8 cellular contexts compared by ENCODE assay signal in the genomic region with DNA sequence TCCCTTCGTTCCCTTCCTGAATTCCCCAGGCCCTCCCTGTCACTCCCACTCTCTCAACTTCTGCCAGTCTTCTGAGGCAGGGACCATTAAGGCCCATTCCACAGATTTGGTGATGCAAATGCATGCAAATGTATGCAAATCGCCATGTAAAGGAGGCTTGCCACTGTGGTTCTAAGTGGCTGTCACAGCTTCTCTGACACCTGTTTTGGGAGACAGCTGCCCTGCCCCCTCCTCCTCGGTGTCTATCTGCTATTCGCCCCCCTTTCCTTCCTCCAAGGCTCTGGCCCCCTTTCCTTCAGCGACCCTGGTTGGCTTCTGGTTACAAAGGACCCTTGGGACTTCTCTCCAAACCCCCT. TPM values are rescaled to one million over a fixed set of nuclear protein-coding genes. Genes with fewer than 3 reads are reported as not detected.
DNase-seq lines count a peak whose midpoint lies in the region; ATAC-seq and TF ChIP-seq lines count a peak whose summit lies in the region.

No MANE protein-coding gene starts in this region.

- H3K79me2 ChIP-seq in DOHH2 (ENCODE audit: control insufficient read depth, low read length) (no peaks in the 10 kb centered on the region), OCI-LY7 (ENCODE audit: insufficient read depth, low read depth, low read length) (no peaks in the 10 kb centered on the region)

- H3K27ac ChIP-seq in DOHH2 (ENCODE audit: low read depth, low read length) (no peak overlapping the region), OCI-LY7 (ENCODE audit: low read depth, low read length, poor library complexity, severe bottlenecking) (no peak overlapping the region), ectodermal cell (ENCODE audit: insufficient read depth, low read depth, low read length, poor library complexity, severe bottlenecking) (no peak overlapping the region)

- WGBS in ectodermal cell, 2 experiments: 19 to 24% methylated on average over 5 of the region's 5 CpGs

- H3F3A ChIP-seq in DOHH2 (ENCODE audit: control insufficient read depth, insufficient read depth): no peaks in the 10 kb centered on the region

- no peaks in the 10 kb centered on the region for H3K9me2 ChIP-seq in DOHH2 (replicated peaks; ENCODE audit: control insufficient read depth, low read length)
- H3K9me2 ChIP-seq in OCI-LY7 (ENCODE audit: insufficient read depth, low read length): no peaks in the 10 kb centered on the region

- H4K20me1 ChIP-seq in DOHH2 (ENCODE audit: control insufficient read depth, insufficient read depth, low read depth, low read length): no peaks in the 10 kb centered on the region
- no peaks in the 10 kb centered on the region for H4K20me1 ChIP-seq in OCI-LY7 (ENCODE audit: insufficient read depth, low read length)

- H3K9me3 ChIP-seq in DOHH2 (ENCODE audit: control insufficient read depth, insufficient read depth, low read length): no peaks in the 10 kb centered on the region
- H3K9me3 ChIP-seq in OCI-LY7 (ENCODE audit: low read length): no peaks in the 10 kb centered on the region
- no peaks in the 10 kb centered on the region for H3K9me3 ChIP-seq in ectodermal cell (ENCODE audit: control insufficient read depth, low read length)
- no peaks in the 10 kb centered on the region for H3K9me3 ChIP-seq in neuron (ENCODE audit: low read length)

- peak overlapping the region; percentile 11; the same call in 1 of the 2 replicates for H2AFZ ChIP-seq in OCI-LY7 (ENCODE audit: low read length)
- no peak overlapping the region for H2AFZ ChIP-seq in neuron (ENCODE audit: low read depth, low read length)

- H3K4me3 ChIP-seq in DOHH2 (ENCODE audit: low read length) (peak overlapping the region; percentile 7; the same call in 1 of the 2 replicates), OCI-LY7 (ENCODE audit: low read depth, low read length, poor library complexity, severe bottlenecking) (peak overlapping the region; percentile 52), ectodermal cell (ENCODE audit: insufficient read depth, low read depth, low read length) (peak overlapping the region; percentile 21), neuron (ENCODE audit: low read length) (peak overlapping the region; percentile 36)

- CTCF ChIA-PET in OCI-LY7 (lab: Charles Lee; ENCODE audit: unreplicated experiment): interaction anchor here (0.5 to 2.2 kb wide), 7 partner anchors 11 to 268 kb away, joined by 3 to 16 read pairs (median 4); a partner anchor contains a TSS

- no peak for ATAC-seq in esophagus mucosa

- H3K27me3 ChIP-seq in DOHH2 (ENCODE audit: control insufficient read depth, low read length): peaks cover 31% of the 10 kb centered on the region
- H3K27me3 ChIP-seq in ectodermal cell (ENCODE audit: control insufficient read depth, insufficient read depth, low read length, poor library complexity, severe bottlenecking): peaks cover 14% of the 10 kb centered on the region
- H3K27me3 ChIP-seq in neuron (ENCODE audit: insufficient read depth, low read length): peaks cover 25% of the 10 kb centered on the region

- H3K36me3 ChIP-seq in DOHH2 (ENCODE audit: control insufficient read depth, low read length) (no peaks in the 10 kb centered on the region), OCI-LY7 (ENCODE audit: insufficient read depth, low read length) (no peaks in the 10 kb centered on the region), ectodermal cell (ENCODE audit: control insufficient read depth, insufficient read depth, low read length) (no peaks in the 10 kb centered on the region), neuron (ENCODE audit: insufficient read depth, low read length) (no peaks in the 10 kb centered on the region)

- TF ChIP-seq CTCF in DOHH2 (IDR thresholded peaks at IDR 0.05; ENCODE audit: low read depth, low read length, poor library complexity, severe bottlenecking) (no peak), OCI-LY7 (conservative IDR thresholded peaks at IDR 0.05; ENCODE audit: low read length) (no peak)

- BruUV-seq in OCI-LY7 (replicated peaks; lab: Mats Ljungman, UMichigan): no TSS peak

- POLR2A ChIA-PET in OCI-LY7 (lab: Charles Lee): interaction anchor here (1.3 kb wide), 1 partner anchor 268 kb away, joined by 7 read pairs; no protein-coding TSS in a partner anchor

- DNase-seq in OCI-LY7 (ENCODE audit: low spot score) (no peak), medulla oblongata (ENCODE audit: extremely low spot score) (no peak), NCI-H2107 (lab: John Stamatoyannopoulos, UW) (no peak), NCI-H524 (lab: John Stamatoyannopoulos, UW) (no peak)

- H3K4me2 ChIP-seq in DOHH2 (ENCODE audit: low read length) (peak overlapping the region; percentile 41), OCI-LY7 (ENCODE audit: low read length) (peak overlapping the region; percentile 73)

- H3K4me1 ChIP-seq in DOHH2 (ENCODE audit: control insufficient read depth, low read length) (peaks cover 20% of the 10 kb centered on the region), OCI-LY7 (ENCODE audit: insufficient read depth, low read length, poor library complexity, severe bottlenecking) (peaks cover 16% of the 10 kb centered on the region), ectodermal cell (ENCODE audit: control insufficient read depth, insufficient read depth, low read length) (peaks cover 13% of the 10 kb centered on the region), neuron (ENCODE audit: insufficient read depth, low read length) (peaks cover 9% of the 10 kb centered on the region)

- intact Hi-C loops in OCI-LY7 (cut with micrococcal nuclease; ENCODE audit: unreplicated experiment): loop anchor here (1.0 to 5.0 kb wide), 6 partner anchors 100 to 450 kb away; no protein-coding TSS in a partner anchor

RNA-seq across cellular contexts. Expression of a gene that starts 10.5 kb away (rescaled TPM):
- not detected in 2 replicates for total RNA-seq in OCI-LY7 (2014; rRNA removed; shearing (Covaris generic))
- total RNA-seq in OCI-LY7 (2022) (not detected in 2 replicates), esophagus mucosa (3.3 TPM)
- 21.2 TPM for polyA plus RNA-seq in ectodermal cell (2013, experiment 1 of 4)
- polyA plus RNA-seq in ectodermal cell (2013, experiment 2 of 4): 22.3 TPM
- polyA plus RNA-seq in ectodermal cell (2013, experiment 3 of 4): 16.1 TPM
- 18.3 TPM for polyA plus RNA-seq in ectodermal cell (2013, experiment 4 of 4)

RNA-seq across cellular contexts. Expression of a gene that starts 41.3 kb away (rescaled TPM):
- 31.9 and 49.0 TPM in 2 replicates for total RNA-seq in OCI-LY7 (2014; rRNA removed; shearing (Covaris generic))
- total RNA-seq in OCI-LY7 (2022) (55.3 and 60.8 TPM in 2 replicates), esophagus mucosa (5.8 TPM)
- 22.2 TPM for polyA plus RNA-seq in ectodermal cell (2013, experiment 1 of 4)
- 17.7 TPM for polyA plus RNA-seq in ectodermal cell (2013, experiment 2 of 4)
- 15.2 TPM for polyA plus RNA-seq in ectodermal cell (2013, experiment 3 of 4)
- polyA plus RNA-seq in ectodermal cell (2013, experiment 4 of 4): 17.8 TPM

RNA-seq across cellular contexts. Expression of a gene that starts 55.7 kb away (rescaled TPM):
- total RNA-seq in OCI-LY7 (2014; rRNA removed; shearing (Covaris generic)): 28.0 and 29.8 TPM in 2 replicates
- total RNA-seq in OCI-LY7 (2022): 37.9 and 43.1 TPM in 2 replicates
- 2.6 TPM for polyA plus RNA-seq in ectodermal cell (2013, experiment 1 of 4)
- polyA plus RNA-seq in ectodermal cell (2013, experiment 2 of 4): 2.3 TPM
- 3.0 TPM for polyA plus RNA-seq in ectodermal cell (2013, experiment 3 of 4)
- 1.9 TPM for polyA plus RNA-seq in ectodermal cell (2013, experiment 4 of 4)
- total RNA-seq in esophagus mucosa: 4.5 TPM

RNA-seq across cellular contexts. Expression of a gene that starts 55.9 kb away (rescaled TPM):
- 78.8 and 85.4 TPM in 2 replicates for total RNA-seq in OCI-LY7 (2014; rRNA removed; shearing (Covaris generic))
- 83.6 and 85.3 TPM in 2 replicates for total RNA-seq in OCI-LY7 (2022)
- 105 TPM for polyA plus RNA-seq in ectodermal cell (2013, experiment 1 of 4)
- polyA plus RNA-seq in ectodermal cell (2013, experiment 2 of 4): 98.1 TPM
- 84.3 TPM for polyA plus RNA-seq in ectodermal cell (2013, experiment 3 of 4)
- 85.0 TPM for polyA plus RNA-seq in ectodermal cell (2013, experiment 4 of 4)
- 48.2 TPM for total RNA-seq in esophagus mucosa
